Comparison of ENCODE assay signal across 10 cellular contexts in the genomic region with DNA sequence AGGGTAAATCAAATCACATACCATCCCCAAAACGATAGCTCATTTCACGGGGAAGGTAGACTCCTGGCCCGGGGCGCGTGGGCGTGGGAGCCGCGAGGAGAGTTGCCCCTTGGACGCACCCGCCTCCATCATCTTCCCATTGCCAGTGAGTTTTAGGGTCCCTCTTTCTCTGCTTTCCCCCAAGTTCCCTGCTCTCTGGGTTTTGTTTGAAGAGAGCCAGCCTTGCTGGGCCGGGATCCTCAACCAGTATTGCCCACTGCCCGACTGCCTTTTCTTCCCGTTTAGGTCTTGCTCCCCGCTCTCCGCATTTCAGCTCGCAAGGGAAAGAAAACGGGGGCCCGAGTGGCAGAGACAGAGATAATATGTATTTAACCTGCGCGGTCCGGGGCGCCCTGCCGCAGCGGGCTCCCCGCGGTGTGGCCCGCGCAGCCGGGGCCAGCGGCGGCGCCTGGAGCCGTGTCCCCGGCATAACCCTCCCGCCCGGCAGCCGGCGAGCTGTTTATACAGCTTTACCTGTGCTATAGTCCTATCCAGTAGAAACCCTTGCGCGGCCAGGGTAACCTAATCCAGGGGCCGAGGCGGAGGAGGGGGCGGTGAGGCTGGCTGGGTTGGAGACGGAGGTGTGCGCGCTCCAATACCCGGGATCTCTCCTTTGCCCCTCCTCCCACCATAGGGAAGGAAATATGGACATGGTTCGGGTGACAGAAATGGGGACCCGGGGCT. TPM values are rescaled to one million over a fixed set of nuclear protein-coding genes. Genes with fewer than 3 reads are reported as not detected.
DNase-seq lines count a peak whose midpoint lies in the region; ATAC-seq and TF ChIP-seq lines count a peak whose summit lies in the region.
"Had no signal": no experiment of that assay in that cellular context is flagged by ENCODE, and none has a peak within 500 bp of the region (broad histone marks: within the 10 kb centered on the region; RNA-seq: fewer than 3 reads in every experiment).

No MANE protein-coding gene starts in this region.

- no peak for ATAC-seq in right cardiac atrium
- ATAC-seq in left ventricle myocardium superior: no peak
- ATAC-seq in activated T-helper 17 cell treated with anti-CD3 and anti-CD28 coated beads, Interleukin-2, amount 50 U/mL, for 72 hours (replicated peaks): no peak
- no peak for ATAC-seq in lower lobe of right lung
- ATAC-seq in GM18517 (IDR thresholded peaks at IDR 0.05; ENCODE audit: unreplicated experiment): no peak

- H3K27me3 Mint-ChIP-seq in activated T-helper 17 cell treated with anti-CD3 and anti-CD28 coated beads, Interleukin-2, amount 50 U/mL, for 72 hours: peaks cover 60% of the 10 kb centered on the region

- H3K4me3 Mint-ChIP-seq in activated T-helper 17 cell treated with anti-CD3 and anti-CD28 coated beads, Interleukin-2, amount 50 U/mL, for 72 hours: peak overlapping the region; percentile 62

- TF ChIP-seq CTCF in lower lobe of right lung (IDR thresholded peaks at IDR 0.05) (no peak), foreskin fibroblast (IDR thresholded peaks at IDR 0.05; ENCODE audit: low read depth, low read length) (no peak)

- H3K4me3 ChIP-seq in right cardiac atrium (ENCODE audit: low read length) (peak overlapping the region; percentile 32), lower lobe of right lung (peak overlapping the region; percentile 49), foreskin fibroblast (ENCODE audit: low read depth in 1 of 2, low read length in 2 of 2) (no peak overlapping the region)

- H3K4me1 Mint-ChIP-seq in activated T-helper 17 cell treated with anti-CD3 and anti-CD28 coated beads, Interleukin-2, amount 50 U/mL, for 72 hours: peaks cover 30% of the 10 kb centered on the region

- peaks cover 24% of the 10 kb centered on the region for H3K36me3 Mint-ChIP-seq in activated T-helper 17 cell treated with anti-CD3 and anti-CD28 coated beads, Interleukin-2, amount 50 U/mL, for 72 hours (ENCODE audit: low read depth)

- H3K27ac ChIP-seq in right cardiac atrium (ENCODE audit: low read length): no peak overlapping the region
- H3K27ac ChIP-seq in lower lobe of right lung: no peak overlapping the region

- intact Hi-C loops in right cardiac atrium (cut with DNase I): no loop called here
- intact Hi-C loops in left ventricle myocardium superior (cut with micrococcal nuclease): no loop called here
- intact Hi-C loops in lower lobe of right lung (cut with DNase I): no loop called here

- H3K27ac Mint-ChIP-seq in activated T-helper 17 cell treated with anti-CD3 and anti-CD28 coated beads, Interleukin-2, amount 50 U/mL, for 72 hours: no peak overlapping the region

- no peaks in the 10 kb centered on the region for H3K9me3 Mint-ChIP-seq in activated T-helper 17 cell treated with anti-CD3 and anti-CD28 coated beads, Interleukin-2, amount 50 U/mL, for 72 hours

- H3K27me3 ChIP-seq in right cardiac atrium (ENCODE audit: control insufficient read depth, insufficient read depth): no peaks in the 10 kb centered on the region
- peaks cover 100% of the 10 kb centered on the region for H3K27me3 ChIP-seq in lower lobe of right lung (ENCODE audit: low read depth)

- WGBS in right cardiac atrium: 7% methylated on average over 49 of the region's 49 CpGs

- no peaks in the 10 kb centered on the region for H3K36me3 ChIP-seq in lower lobe of right lung

- H3K4me1 ChIP-seq in right cardiac atrium (ENCODE audit: control insufficient read depth, insufficient read depth, low read length) (peaks cover 6% of the 10 kb centered on the region), lower lobe of right lung (peaks cover 71% of the 10 kb centered on the region)

- H3K9me3 ChIP-seq in right cardiac atrium (ENCODE audit: control insufficient read depth, low read length) (no peaks in the 10 kb centered on the region), lower lobe of right lung (no peaks in the 10 kb centered on the region)

- DNase-seq in right cardiac atrium: no peak
- DNase-seq in left ventricle myocardium superior: no peak
- DNase-seq in lower lobe of right lung: no peak
- DNase-seq in foreskin fibroblast: no peak
- no peak for DNase-seq in DMS79 treated with DMSO at 0.1 percent for 48 hours (lab: John Stamatoyannopoulos, UW)
- DNase-seq in UCSD-AML1 (lab: John Stamatoyannopoulos, UW; ENCODE audit: unreplicated experiment): no peak
- DNase-seq: GDM1, occipital lobe had no signal

RNA-seq across cellular contexts. Expression of gene GATA3, which starts 5.2 kb away (rescaled TPM):
- total RNA-seq in right cardiac atrium: 1 to 10 TPM in 2 of 4 donors, under 1 TPM in 2; 0.76 to 1.7 (median 0.95) TPM
- 1.4 TPM for polyA plus RNA-seq in right cardiac atrium
- total RNA-seq in left ventricle myocardium superior: 1.1 TPM
- 10 to 100 TPM; 14.2 to 25.2 TPM for total RNA-seq in activated T-helper 17 cell treated with anti-CD3 and anti-CD28 coated beads, Interleukin-2, amount 50 U/mL, for 72 hours
- total RNA-seq in lower lobe of right lung: 4.6 TPM
- total RNA-seq: occipital lobe had no signal

Comparison
In these comparisons a context has a peak if more than half of its experiments do, and no peak if none do; other contexts are left out.
1. H3K4me3 ChIP-seq: peak in right cardiac atrium (single experiment) and lower lobe of right lung (single experiment); none in foreskin fibroblast (0 of 2).